In genomic region chr6:142172758-142173157, GRCh38 we compare ENCODE assay signal across 23 cellular contexts. TPM values are rescaled to one million over a fixed set of nuclear protein-coding genes. Genes with fewer than 3 reads are reported as not detected.
"Had no signal": no experiment of that assay in that cellular context is flagged by ENCODE, and none has a peak within 500 bp of the region (broad histone marks: within the 10 kb centered on the region; RNA-seq: fewer than 3 reads in every experiment).

No MANE protein-coding gene starts in this region.

- H3K4me3 Mint-ChIP-seq: activated B cell treated with CpG ODN at 0.5 μM for 24 hours; activated CD4-positive, alpha-beta T cell treated with anti-CD3 and anti-CD28 coated beads, Interleukin-2, amount 10 ng/mL, durations not matched to agents 24 days and 14 days; activated CD8-positive, alpha-beta memory T cell treated with anti-CD3 and anti-CD28 coated beads, Interleukin-2, amount 10 ng/mL, durations not matched to agents 7 days and 5 days; activated naive CD8-positive, alpha-beta T cell; brain; T-helper 17 cell had no signal

- H3K4me3 ChIP-seq: PC-9 had no signal

- H3K27me3 Mint-ChIP-seq: activated B cell treated with CpG ODN at 0.5 μM for 24 hours; activated CD4-positive, alpha-beta T cell treated with anti-CD3 and anti-CD28 coated beads, Interleukin-2, amount 10 ng/mL, durations not matched to agents 24 days and 14 days; activated CD8-positive, alpha-beta memory T cell treated with anti-CD3 and anti-CD28 coated beads, Interleukin-2, amount 10 ng/mL, durations not matched to agents 7 days and 5 days; activated naive CD8-positive, alpha-beta T cell; brain; T-helper 17 cell had no signal

- H3K9me3 Mint-ChIP-seq: activated CD4-positive, alpha-beta T cell treated with anti-CD3 and anti-CD28 coated beads, Interleukin-2, amount 10 ng/mL, durations not matched to agents 24 days and 14 days had no signal

- H3K27ac ChIP-seq: PC-9 had no signal

- H3K27ac Mint-ChIP-seq: activated B cell treated with CpG ODN at 0.5 μM for 24 hours; activated CD4-positive, alpha-beta T cell treated with anti-CD3 and anti-CD28 coated beads, Interleukin-2, amount 10 ng/mL, durations not matched to agents 24 days and 14 days; activated CD8-positive, alpha-beta memory T cell treated with anti-CD3 and anti-CD28 coated beads, Interleukin-2, amount 10 ng/mL, durations not matched to agents 7 days and 5 days; activated naive CD8-positive, alpha-beta T cell; brain; T-helper 17 cell had no signal

- ATAC-seq: activated CD8-positive, alpha-beta memory T cell treated with anti-CD3 and anti-CD28 coated beads, Interleukin-2, amount 10 ng/mL, durations not matched to agents 7 days and 5 days; T-helper 17 cell had no signal

- H3K4me1 Mint-ChIP-seq: activated B cell treated with CpG ODN at 0.5 μM for 24 hours; activated CD4-positive, alpha-beta T cell treated with anti-CD3 and anti-CD28 coated beads, Interleukin-2, amount 10 ng/mL, durations not matched to agents 24 days and 14 days; activated CD8-positive, alpha-beta memory T cell treated with anti-CD3 and anti-CD28 coated beads, Interleukin-2, amount 10 ng/mL, durations not matched to agents 7 days and 5 days; brain had no signal

- DNase-seq: activated B cell treated with CpG ODN at 0.5 μM for 24 hours; activated CD4-positive, alpha-beta T cell treated with anti-CD3 and anti-CD28 coated beads for 1 hour; activated CD4-positive, alpha-beta T cell treated with anti-CD3 and anti-CD28 coated beads, Interleukin-2, amount 10 ng/mL, durations not matched to agents 24 days and 14 days; activated CD4-positive, alpha-beta T cell treated with anti-CD3 and anti-CD28 coated beads, Interleukin-2, amount 50 U/mL, for 48 hours; activated CD8-positive, alpha-beta memory T cell treated with anti-CD3 and anti-CD28 coated beads, Interleukin-2, amount 10 ng/mL, durations not matched to agents 7 days and 5 days; activated effector memory CD4-positive, alpha-beta T cell treated with Interleukin-2 at 50 U/mL for 16 hours; activated naive CD4-positive, alpha-beta T cell; amygdala; cerebellar nuclear complex; NCI-H1105 treated with DMSO at 0.1 percent for 48 hours; NCI-H146; NCI-H187 treated with DMSO at 0.1 percent for 48 hours; NCI-H2081 treated with DMSO at 0.1 percent for 48 hours; NCI-H446; NCI-H524; PC-9; SHP77 treated with DMSO at 0.1 percent for 48 hours; T-helper 17 cell; T-helper 9 cell had no signal

RNA-seq across cellular contexts. Expression of gene NMBR, which starts 25.8 kb away (rescaled TPM):
- total RNA-seq: activated B cell treated with CpG ODN at 0.5 μM for 24 hours; activated CD4-positive, alpha-beta T cell treated with anti-CD3 and anti-CD28 coated beads, Interleukin-2, amount 10 ng/mL, durations not matched to agents 24 days and 14 days; activated CD8-positive, alpha-beta memory T cell treated with anti-CD3 and anti-CD28 coated beads, Interleukin-2, amount 10 ng/mL, durations not matched to agents 7 days and 5 days; astrocyte; cardiac septum; T-helper 17 cell had no signal

RNA-seq across cellular contexts. Expression of gene GJE1, which starts 40.0 kb away (rescaled TPM):
- total RNA-seq: activated B cell treated with CpG ODN at 0.5 μM for 24 hours; activated CD4-positive, alpha-beta T cell treated with anti-CD3 and anti-CD28 coated beads, Interleukin-2, amount 10 ng/mL, durations not matched to agents 24 days and 14 days; activated CD8-positive, alpha-beta memory T cell treated with anti-CD3 and anti-CD28 coated beads, Interleukin-2, amount 10 ng/mL, durations not matched to agents 7 days and 5 days; astrocyte; cardiac septum; PC-9; T-helper 17 cell had no signal
